ENCODE assay signal across 22 cellular contexts in the genomic region with DNA sequence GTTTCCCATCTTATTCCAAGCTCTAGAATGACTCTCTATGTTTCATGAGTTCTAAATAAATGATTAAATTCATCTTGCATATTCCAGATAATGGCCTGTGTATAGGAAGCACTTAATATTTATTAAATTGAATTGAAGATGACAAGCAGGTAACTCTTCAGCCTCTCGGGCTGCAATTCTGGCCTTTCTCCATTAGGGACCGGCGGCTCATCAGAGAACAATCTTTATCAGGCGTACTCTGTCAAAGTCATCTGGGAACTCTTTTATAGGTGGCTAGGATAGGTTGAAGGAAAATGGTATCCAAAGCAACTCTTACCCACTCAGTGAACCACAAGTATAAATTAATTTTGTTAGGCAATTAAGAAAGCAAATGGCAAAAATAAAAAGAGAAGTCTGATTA.
A peak's percentile ranks its signal among the peaks of the same experiment; 100 is the strongest.
DNase-seq lines count a peak whose midpoint lies in the region; ATAC-seq and TF ChIP-seq lines count a peak whose summit lies in the region.
"Had no signal": no experiment of that assay in that cellular context is flagged by ENCODE, and none has a peak within 500 bp of the region (broad histone marks: within the 10 kb centered on the region; RNA-seq: fewer than 3 reads in every experiment).

No MANE protein-coding gene starts in this region.

- ATAC-seq in HG02852 (IDR thresholded peaks at IDR 0.05; ENCODE audit: unreplicated experiment): no peak
- ATAC-seq: activated CD4-positive, CD25-positive, alpha-beta regulatory T cell treated with anti-CD3 and anti-CD28 coated beads, Interleukin-2, amount 50 U/mL, for 24 hours; activated CD8-positive, alpha-beta T cell treated with anti-CD3 and anti-CD28 coated beads for 36 hours; left lobe of liver; natural killer cell treated with Interleukin-12 subunit alpha and Interleukin-12 subunit beta and Interleukin-15 and Interleukin-18, amount 100 ng/mL, for 72 hours; pancreas; right lobe of liver had no signal

- H3K36me3 Mint-ChIP-seq in chondrocyte (ENCODE audit: low read depth): no peaks in the 10 kb centered on the region

- peak; percentile 38 for DNase-seq in NCI-H748 (lab: John Stamatoyannopoulos, UW; ENCODE audit: unreplicated experiment)
- DNase-seq in NCI-H748 treated with DMSO at 0.1 percent for 48 hours (lab: John Stamatoyannopoulos, UW): no peak
- DNase-seq in LNCaP clone FGC (ENCODE audit: low read depth): peak; percentile 2
- DNase-seq in chondrocyte (ENCODE audit: low spot score): no peak
- DNase-seq in retinal pigment epithelial cell (ENCODE audit: low read depth): no peak
- DNase-seq in NCI-H1417 treated with DMSO at 0.1 percent for 48 hours (lab: John Stamatoyannopoulos, UW): no peak
- DNase-seq in activated T-cell treated with anti-CD3 and anti-CD28 coated beads, Interleukin-2, amount 50 U/mL, for 1 hour: no peak
- DNase-seq: activated CD8-positive, alpha-beta T cell treated with anti-CD3 and anti-CD28 coated beads for 36 hours; GDM1; KG1; midbrain; MV-4-11; NCI-H2029 treated with DMSO at 0.1 percent for 48 hours; NCI-H446 treated with DMSO at 0.1 percent for 48 hours; pancreas; right lobe of liver; SW 1271 had no signal

- no peak overlapping the region for H3K4me3 ChIP-seq in LNCaP clone FGC (ENCODE audit: low read depth, low read length)
- no peak overlapping the region for H3K4me3 ChIP-seq in retinal pigment epithelial cell (ENCODE audit: low read length)
- H3K4me3 ChIP-seq: BLaER1, pancreas, right lobe of liver had no signal

- peaks cover 3% of the 10 kb centered on the region for H3K9me3 Mint-ChIP-seq in chondrocyte (ENCODE audit: low read depth)

- H3K27me3 Mint-ChIP-seq in chondrocyte (ENCODE audit: low read depth): no peaks in the 10 kb centered on the region
- H3K27me3 Mint-ChIP-seq: activated CD8-positive, alpha-beta T cell treated with anti-CD3 and anti-CD28 coated beads for 36 hours; natural killer cell treated with Interleukin-12 subunit alpha and Interleukin-12 subunit beta and Interleukin-15 and Interleukin-18, amount 100 ng/mL, for 72 hours had no signal

- TF ChIP-seq CTCF in LNCaP clone FGC (IDR thresholded peaks at IDR 0.05; ENCODE audit: control insufficient read depth, extremely low read depth, insufficient read depth): peak; percentile 20
- TF ChIP-seq CTCF in chondrocyte (IDR thresholded peaks at IDR 0.05): peak; percentile 31
- TF ChIP-seq CTCF in retinal pigment epithelial cell (conservative IDR thresholded peaks at IDR 0.05; ENCODE audit: low read depth, low read length): peak; percentile 17

- no peaks in the 10 kb centered on the region for H3K4me1 Mint-ChIP-seq in chondrocyte (ENCODE audit: low read depth)

- H3K27ac Mint-ChIP-seq in chondrocyte (ENCODE audit: unreplicated experiment): no peak overlapping the region
- H3K27ac Mint-ChIP-seq: activated CD8-positive, alpha-beta T cell treated with anti-CD3 and anti-CD28 coated beads for 36 hours; natural killer cell treated with Interleukin-12 subunit alpha and Interleukin-12 subunit beta and Interleukin-15 and Interleukin-18, amount 100 ng/mL, for 72 hours had no signal

- H3K4me3 Mint-ChIP-seq in chondrocyte (ENCODE audit: unreplicated experiment): no peak overlapping the region
- H3K4me3 Mint-ChIP-seq: activated CD8-positive, alpha-beta T cell treated with anti-CD3 and anti-CD28 coated beads for 36 hours; natural killer cell treated with Interleukin-12 subunit alpha and Interleukin-12 subunit beta and Interleukin-15 and Interleukin-18, amount 100 ng/mL, for 72 hours had no signal

Comparison
In these comparisons a context has a peak if more than half of its experiments do, and no peak if none do; other contexts are left out.
1. DNase-seq: peak in NCI-H748 (single experiment) and LNCaP clone FGC (single experiment); none in NCI-H748 treated with DMSO at 0.1 percent for 48 hours (single experiment), chondrocyte (single experiment), retinal pigment epithelial cell (single experiment), NCI-H1417 treated with DMSO at 0.1 percent for 48 hours (single experiment) and activated T-cell treated with anti-CD3 and anti-CD28 coated beads, Interleukin-2, amount 50 U/mL, for 1 hour (single experiment).
2. Peak in every context shown above with its lines, with median percentiles within 50 percentile points of each other: CTCF ChIP-seq.